In genomic region chr11:117662870-117663269, GRCh38 we compare ENCODE assay signal across 27 cellular contexts.
"Had no signal": no experiment of that assay in that cellular context is flagged by ENCODE, and none has a peak within 500 bp of the region (broad histone marks: within the 10 kb centered on the region; RNA-seq: fewer than 3 reads in every experiment).

No MANE protein-coding gene starts in this region.

- ATAC-seq: effector memory CD8-positive, alpha-beta T cell; left lobe of liver; mucosa of descending colon; natural killer cell treated with Interleukin-12 subunit alpha and Interleukin-12 subunit beta and Interleukin-15 and Interleukin-18, amount 100 ng/mL, for 72 hours; psoas muscle; stimulated activated naive B cell treated with anti-CD40 and anti-IgM and Interleukin-4, amounts not matched to agents 10 μg/mL and 1 μg/mL and 100 μg/mL, for 72 hours had no signal

- H3K4me1 Mint-ChIP-seq: central memory CD8-positive, alpha-beta T cell; immature natural killer cell; memory B cell had no signal

- H3K4me1 ChIP-seq: psoas muscle, testis had no signal

- H3K4me3 Mint-ChIP-seq: central memory CD8-positive, alpha-beta T cell; effector memory CD8-positive, alpha-beta T cell; immature natural killer cell; memory B cell; mesothelial cell of epicardium; natural killer cell treated with Interleukin-12 subunit alpha and Interleukin-12 subunit beta and Interleukin-15 and Interleukin-18, amount 100 ng/mL, for 72 hours; stimulated activated naive B cell treated with anti-CD40 and anti-IgM and Interleukin-4, amounts not matched to agents 10 μg/mL and 1 μg/mL and 100 μg/mL, for 72 hours; stimulated activated naive CD8-positive, alpha-beta T cell treated with anti-CD3 and anti-CD28 coated beads, Interleukin-15, Interleukin-2, amounts not matched to agents 100 ng/mL and 50 ng/mL, for 24 hours; type B pancreatic cell had no signal

- H3K27ac ChIP-seq: coronary artery, esophagus squamous epithelium, ovary, psoas muscle, skin epidermis, spleen, testis, tibial artery had no signal

- H3K36me3 Mint-ChIP-seq: immature natural killer cell; memory B cell; mesothelial cell of epicardium; naive B cell; natural killer cell treated with Interleukin-12 subunit alpha and Interleukin-12 subunit beta and Interleukin-15 and Interleukin-18, amount 100 ng/mL, for 72 hours; type B pancreatic cell had no signal

- H3K27me3 Mint-ChIP-seq: stimulated activated naive CD8-positive, alpha-beta T cell treated with anti-CD3 and anti-CD28 coated beads, Interleukin-15, Interleukin-2, amounts not matched to agents 100 ng/mL and 50 ng/mL, for 24 hours had no signal

- H3K36me3 ChIP-seq: esophagus squamous epithelium, ovary, spleen, tibial artery had no signal

- H3K4me3 ChIP-seq: coronary artery, esophagus squamous epithelium, lung, mucosa of descending colon, ovary, psoas muscle, skin epidermis, spleen, testis, tibial artery had no signal

- H3K9me3 ChIP-seq: esophagus squamous epithelium, mucosa of descending colon, ovary, psoas muscle, spleen, testis, tibial artery had no signal

- DNase-seq: dermis blood vessel endothelial cell; effector memory CD8-positive, alpha-beta T cell; erythroblast; esophagus squamous epithelium; foreskin melanocyte; immature natural killer cell; islet precursor cell; kidney glomerular epithelial cell; mucosa of descending colon; naive B cell; ovary; spleen; stimulated activated CD4-positive, alpha-beta T cell treated with anti-CD3 and anti-CD28 coated beads, Interleukin-2, amount 100 ng/mL, for 48 hours; stimulated activated naive B cell treated with anti-CD40 and anti-IgM and Interleukin-4, amounts not matched to agents 10 μg/mL and 1 μg/mL and 100 μg/mL, for 72 hours; testis; tibial artery had no signal

- H3K27me3 ChIP-seq: ovary, testis had no signal

- H3K9me3 Mint-ChIP-seq: central memory CD8-positive, alpha-beta T cell; effector memory CD8-positive, alpha-beta T cell; immature natural killer cell; memory B cell; mesothelial cell of epicardium; natural killer cell treated with Interleukin-12 subunit alpha and Interleukin-12 subunit beta and Interleukin-15 and Interleukin-18, amount 100 ng/mL, for 72 hours; stimulated activated naive B cell treated with anti-CD40 and anti-IgM and Interleukin-4, amounts not matched to agents 10 μg/mL and 1 μg/mL and 100 μg/mL, for 72 hours; stimulated activated naive CD8-positive, alpha-beta T cell treated with anti-CD3 and anti-CD28 coated beads, Interleukin-15, Interleukin-2, amounts not matched to agents 100 ng/mL and 50 ng/mL, for 24 hours; type B pancreatic cell had no signal

- H3K27ac Mint-ChIP-seq: effector memory CD8-positive, alpha-beta T cell; immature natural killer cell; memory B cell; mesothelial cell of epicardium; naive B cell; natural killer cell treated with Interleukin-12 subunit alpha and Interleukin-12 subunit beta and Interleukin-15 and Interleukin-18, amount 100 ng/mL, for 72 hours; stimulated activated naive B cell treated with anti-CD40 and anti-IgM and Interleukin-4, amounts not matched to agents 10 μg/mL and 1 μg/mL and 100 μg/mL, for 72 hours; stimulated activated naive CD8-positive, alpha-beta T cell treated with anti-CD3 and anti-CD28 coated beads, Interleukin-15, Interleukin-2, amounts not matched to agents 100 ng/mL and 50 ng/mL, for 24 hours had no signal
